ENCODE assay signal across 6 cellular contexts in genomic region chr7:86257894-86258293, GRCh38.
"Had no signal": no experiment of that assay in that cellular context is flagged by ENCODE, and none has a peak within 500 bp of the region (broad histone marks: within the 10 kb centered on the region; RNA-seq: fewer than 3 reads in every experiment).

No MANE protein-coding gene starts in this region.

- H3K4me3 Mint-ChIP-seq: H9 had no signal

- H2AFZ ChIP-seq: GM23248 had no signal

- H3K27ac ChIP-seq: GM23248 had no signal

- ATAC-seq: K562 had no signal

- H3K9ac ChIP-seq: GM23248 had no signal

- DNase-seq: GM23248, H9, HCEC 1CT, IMR-90, KG1 had no signal

- H3K4me3 ChIP-seq: GM23248, K562 had no signal

- H3K4me1 Mint-ChIP-seq: H9 had no signal
